ENCODE assay signal across 14 cellular contexts in the genomic region with DNA sequence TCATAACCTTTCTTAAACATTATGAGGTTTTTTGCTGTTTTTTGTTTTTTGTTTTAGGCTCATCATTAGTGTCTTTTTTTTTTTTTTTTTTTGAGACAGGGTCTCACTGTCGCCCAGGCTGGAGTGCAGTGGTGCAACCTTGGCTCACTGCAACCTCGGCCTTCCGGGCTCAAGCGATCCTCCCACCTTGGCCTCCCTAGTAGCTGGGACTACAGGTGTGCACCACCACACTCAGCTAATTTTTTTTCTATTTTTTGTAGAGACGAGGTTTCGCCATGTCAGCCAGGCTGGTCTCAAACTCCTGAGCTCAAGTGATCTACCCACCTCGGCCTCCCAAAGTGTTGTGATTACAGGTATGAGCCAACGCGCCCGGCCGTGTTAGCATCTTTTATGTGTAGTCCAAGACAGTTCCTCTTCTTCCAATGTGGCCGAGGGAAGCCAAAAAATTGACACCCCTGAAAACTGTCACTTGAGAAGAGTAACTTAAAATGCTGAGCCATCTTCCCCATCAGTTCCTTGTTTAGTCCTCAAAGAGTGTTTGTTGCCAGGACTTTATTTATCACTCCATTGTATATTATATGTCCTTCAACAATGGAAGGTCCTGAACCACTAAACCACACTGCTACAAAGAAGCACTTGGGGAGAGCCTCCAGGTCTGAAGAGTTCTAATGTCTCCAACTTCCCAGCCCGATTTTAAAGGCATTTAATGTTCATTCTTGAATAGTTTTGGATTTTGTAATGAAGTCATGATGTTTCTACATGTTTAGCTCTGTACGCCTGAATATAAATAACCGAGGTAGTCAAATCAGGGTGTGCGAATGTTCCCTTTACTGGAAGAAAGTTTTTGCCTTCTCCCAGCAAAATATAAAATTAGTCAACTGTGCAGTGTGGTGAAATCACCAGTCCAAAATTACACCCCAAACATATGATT. TPM values are rescaled to one million over a fixed set of nuclear protein-coding genes. Genes with fewer than 3 reads are reported as not detected.
DNase-seq lines count a peak whose midpoint lies in the region; ATAC-seq and TF ChIP-seq lines count a peak whose summit lies in the region.
"Had no signal": no experiment of that assay in that cellular context is flagged by ENCODE, and none has a peak within 500 bp of the region (broad histone marks: within the 10 kb centered on the region; RNA-seq: fewer than 3 reads in every experiment).

No MANE protein-coding gene starts in this region.

- peaks cover 0 to 97% (median 5%) of the 10 kb centered on the region in 11 experiments; a peak in 10 of 22 replicates for H4K20me1 ChIP-seq in BLaER1 treated with 17β-estradiol and CSF1 and Interleukin-3, amounts not matched to agents 10 nM and 100 nM

- H3K9me3 ChIP-seq in BLaER1 treated with 17β-estradiol and CSF1 and Interleukin-3, amounts not matched to agents 10 nM and 100 nM (replicated peaks in 1 of 11) = peaks cover 0 to 3% (median 0%) of the 10 kb centered on the region in 11 experiments; a peak in 1 of 22 replicates
- H3K9me3 ChIP-seq in Panc1 (ENCODE audit: control insufficient read depth, insufficient read depth, low read depth, low read length) (no peaks in the 10 kb centered on the region), lower lobe of right lung (no peaks in the 10 kb centered on the region)

- H3K27ac ChIP-seq in BLaER1 treated with 17β-estradiol and CSF1 and Interleukin-3, amounts not matched to agents 10 nM and 100 nM = peak overlapping the region; percentile 41 to 93 (median 89); a peak in 21 of 22 replicates
- no peak overlapping the region for H3K27ac ChIP-seq in Panc1 (ENCODE audit: low read length)
- H3K27ac ChIP-seq in lower lobe of right lung = no peak overlapping the region

- ATAC-seq in Panc1 = no peak
- no peak for ATAC-seq in lower lobe of right lung
- ATAC-seq in GM21619 (IDR thresholded peaks at IDR 0.05; ENCODE audit: unreplicated experiment) = no peak
- ATAC-seq in GM18909 (IDR thresholded peaks at IDR 0.05; ENCODE audit: poor library complexity, unreplicated experiment) = no peak
- ATAC-seq: effector memory CD8-positive, alpha-beta T cell had no signal

- peaks cover 11 to 36% (median 23%) of the 10 kb centered on the region in 11 experiments; a peak in 21 of 22 replicates for H3K36me3 ChIP-seq in BLaER1 treated with 17β-estradiol and CSF1 and Interleukin-3, amounts not matched to agents 10 nM and 100 nM
- H3K36me3 ChIP-seq in Panc1 (ENCODE audit: control insufficient read depth, insufficient read depth, low read length) (no peaks in the 10 kb centered on the region), lower lobe of right lung (no peaks in the 10 kb centered on the region)

- no peak overlapping the region for H3K4me3 ChIP-seq in AG04449 (ENCODE audit: low read depth, low read length)
- H3K4me3 ChIP-seq in BLaER1 treated with 17β-estradiol and CSF1 and Interleukin-3, amounts not matched to agents 10 nM and 100 nM = peak overlapping the region in 3 of 10 experiments; percentile 2 to 43 (median 32); a peak in 3 of 20 replicates
- H3K4me3 ChIP-seq in Panc1 (ENCODE audit: low read depth in 2 of 2, low read length in 2 of 2) = no peak overlapping the region
- H3K4me3 ChIP-seq in lower lobe of right lung = no peak overlapping the region

- POLR2A ChIA-PET in AG04449 (lab: Yijun Ruan, JAX) = interaction anchor here (0.6 kb wide), 1 partner anchor 18 kb away, joined by 3 read pairs; no protein-coding TSS in a partner anchor
- POLR2A ChIA-PET in Panc1 (lab: Charles Lee) = no interaction called here

- H3K4me1 ChIP-seq in BLaER1 treated with 17β-estradiol and CSF1 and Interleukin-3, amounts not matched to agents 10 nM and 100 nM = peaks cover 34 to 96% (median 74%) of the 10 kb centered on the region in 10 experiments
- H3K4me1 ChIP-seq in Panc1 (ENCODE audit: control insufficient read depth, insufficient read depth, low read length) = no peaks in the 10 kb centered on the region
- H3K4me1 ChIP-seq in lower lobe of right lung = peaks cover 15% of the 10 kb centered on the region

- TSS peak; percentile 39 for BruUV-seq in Panc1 (replicated peaks; lab: Mats Ljungman, UMichigan)

- peak; percentile 38 for DNase-seq in AG04449 (ENCODE audit: low read depth, low spot score)
- DNase-seq in Panc1 (ENCODE audit: low read depth, low spot score) = no peak
- peak; percentile 58 for DNase-seq in lower lobe of right lung
- no peak for DNase-seq in posterior vena cava (ENCODE audit: low spot score)
- DNase-seq: activated CD4-positive, alpha-beta T cell treated with anti-CD3 and anti-CD28 coated beads for 1 hour; activated gamma-delta T cell; effector memory CD8-positive, alpha-beta T cell; foreskin melanocyte; NCI-H1092; NK-92 treated with Interleukin-12 subunit alpha and Interleukin-12 subunit beta, amount 100 ng/mL, for 24 hours; SW 1271 had no signal

- H3K9ac ChIP-seq in BLaER1 treated with 17β-estradiol and CSF1 and Interleukin-3, amounts not matched to agents 10 nM and 100 nM = peak overlapping the region; percentile 58 to 80 (median 76); a peak in 20 of 22 replicates

- CTCF ChIA-PET in AG04449 (lab: Yijun Ruan, JAX) (interaction anchor here (1.4 kb wide), 1 partner anchor 60 kb away, joined by 3 read pairs; no protein-coding TSS in a partner anchor), Panc1 (lab: Charles Lee) (interaction anchor here (0.6 kb wide), 1 partner anchor 221 kb away, joined by 4 read pairs; no protein-coding TSS in a partner anchor)

- intact Hi-C loops in Panc1 (cut with micrococcal nuclease; ENCODE audit: unreplicated experiment) = no loop called here
- intact Hi-C loops in lower lobe of right lung (cut with DNase I) = no loop called here
- intact Hi-C loops in posterior vena cava (cut with DNase I) = no loop called here

- in situ Hi-C loops in Panc1 (cut with HindIII; ENCODE audit: low pct_unique_long_range_greater_than_20kb, low sequenced_read_pairs) = no loop called here

- peak overlapping the region; percentile 77 to 95 (median 88) for H3K4me2 ChIP-seq in BLaER1 treated with 17β-estradiol and CSF1 and Interleukin-3, amounts not matched to agents 10 nM and 100 nM

- TF ChIP-seq CTCF in AG04449 (IDR thresholded peaks at IDR 0.05; ENCODE audit: insufficient read depth, low read length, missing control alignments) (no peak), Panc1 (IDR thresholded peaks at IDR 0.05) (no peak), lower lobe of right lung (IDR thresholded peaks at IDR 0.05) (no peak)

- no peaks in the 10 kb centered on the region for H3K27me3 ChIP-seq in BLaER1 treated with 17β-estradiol and CSF1 and Interleukin-3, amounts not matched to agents 10 nM and 100 nM
- no peaks in the 10 kb centered on the region for H3K27me3 ChIP-seq in Panc1 (ENCODE audit: control insufficient read depth, insufficient read depth, low read length)
- H3K27me3 ChIP-seq in lower lobe of right lung (ENCODE audit: low read depth) = no peaks in the 10 kb centered on the region

RNA-seq across cellular contexts. Expression of a gene that starts 26.4 kb away (rescaled TPM):
- 28.6 TPM for total RNA-seq in Panc1 (2021; ENCODE audit: unreplicated experiment)
- 11.7 TPM for polyA plus RNA-seq in Panc1 (2012; ENCODE audit: insufficient read length)
- total RNA-seq in lower lobe of right lung = 28.8 TPM
- total RNA-seq in posterior vena cava = 10 to 100 TPM; 24.3 to 32.5 TPM

Comparison
In these comparisons a context has a peak if more than half of its experiments do, and no peak if none do; other contexts are left out.
1. DNase-seq: peak in AG04449 (single experiment) and lower lobe of right lung (single experiment); none in Panc1 (single experiment) and posterior vena cava (single experiment).
2. H3K27ac ChIP-seq: peak in BLaER1 treated with 17β-estradiol and CSF1 and Interleukin-3, amounts not matched to agents 10 nM and 100 nM (11 of 11); none in Panc1 (single experiment) and lower lobe of right lung (single experiment).